ENCODE assay signal across 18 cellular contexts in genomic region chr11:128200467-128200866, GRCh38.
DNase-seq lines count a peak whose midpoint lies in the region; ATAC-seq lines count a peak whose summit lies in the region.
"Had no signal": no experiment of that assay in that cellular context is flagged by ENCODE, and none has a peak within 500 bp of the region (broad histone marks: within the 10 kb centered on the region; RNA-seq: fewer than 3 reads in every experiment).

No MANE protein-coding gene starts in this region.

- no peaks in the 10 kb centered on the region for H3K27me3 Mint-ChIP-seq in activated naive CD8-positive, alpha-beta T cell treated with anti-CD3 and anti-CD28 coated beads, Interleukin-2, amount 50 U/mL, for 24 hours
- H3K27me3 Mint-ChIP-seq in activated naive CD8-positive, alpha-beta T cell treated with anti-CD3 and anti-CD28 coated beads for 36 hours: no peaks in the 10 kb centered on the region
- peaks cover 0 to 3% (median 2%) of the 10 kb centered on the region in 3 donors for H3K27me3 Mint-ChIP-seq in immature natural killer cell (ENCODE audit: low read depth in 3 of 3)
- H3K27me3 Mint-ChIP-seq in natural killer cell treated with Interleukin-12 subunit alpha and Interleukin-12 subunit beta and Interleukin-15 and Interleukin-18, amount 100 ng/mL, for 72 hours: no peaks in the 10 kb centered on the region
- H3K27me3 Mint-ChIP-seq: CD4-positive, CD25-positive, alpha-beta regulatory T cell; CD8-positive, alpha-beta memory T cell had no signal

- peaks cover 3% of the 10 kb centered on the region for H3K9me3 Mint-ChIP-seq in activated naive CD8-positive, alpha-beta T cell treated with anti-CD3 and anti-CD28 coated beads, Interleukin-2, amount 50 U/mL, for 24 hours
- H3K9me3 Mint-ChIP-seq in activated naive CD8-positive, alpha-beta T cell treated with anti-CD3 and anti-CD28 coated beads for 36 hours: no peaks in the 10 kb centered on the region
- no peaks in the 10 kb centered on the region for H3K9me3 Mint-ChIP-seq in immature natural killer cell
- no peaks in the 10 kb centered on the region for H3K9me3 Mint-ChIP-seq in natural killer cell treated with Interleukin-12 subunit alpha and Interleukin-12 subunit beta and Interleukin-15 and Interleukin-18, amount 100 ng/mL, for 72 hours
- H3K9me3 Mint-ChIP-seq in stimulated activated effector memory CD8-positive, alpha-beta T cell treated with anti-CD3 and anti-CD28 coated beads, Interleukin-12 subunit alpha, Interleukin-12 subunit beta, amount 100 ng/mL, for 72 hours: no peaks in the 10 kb centered on the region
- H3K9me3 Mint-ChIP-seq: CD4-positive, CD25-positive, alpha-beta regulatory T cell; CD8-positive, alpha-beta memory T cell; H9 had no signal

- no peak for ATAC-seq in activated naive CD8-positive, alpha-beta T cell treated with anti-CD3 and anti-CD28 coated beads, Interleukin-2, amount 50 U/mL, for 24 hours
- ATAC-seq in natural killer cell treated with Interleukin-12 subunit alpha and Interleukin-12 subunit beta and Interleukin-15 and Interleukin-18, amount 100 ng/mL, for 72 hours: no peak
- ATAC-seq in stimulated activated effector memory CD8-positive, alpha-beta T cell treated with anti-CD3 and anti-CD28 coated beads, Interleukin-12 subunit alpha, Interleukin-12 subunit beta, amount 100 ng/mL, for 72 hours: peak; percentile 20
- ATAC-seq: GM12878 had no signal

- peaks cover 43% of the 10 kb centered on the region for H3K4me1 Mint-ChIP-seq in activated naive CD8-positive, alpha-beta T cell treated with anti-CD3 and anti-CD28 coated beads, Interleukin-2, amount 50 U/mL, for 24 hours
- H3K4me1 Mint-ChIP-seq in activated naive CD8-positive, alpha-beta T cell treated with anti-CD3 and anti-CD28 coated beads for 36 hours: peaks cover 17% of the 10 kb centered on the region
- H3K4me1 Mint-ChIP-seq in immature natural killer cell: peaks cover 39 to 52% of the 10 kb centered on the region in 2 donors
- peaks cover 45 to 50% of the 10 kb centered on the region in 2 donors for H3K4me1 Mint-ChIP-seq in natural killer cell treated with Interleukin-12 subunit alpha and Interleukin-12 subunit beta and Interleukin-15 and Interleukin-18, amount 100 ng/mL, for 72 hours (ENCODE audit: low read depth in 2 of 2)
- peaks cover 34% of the 10 kb centered on the region for H3K4me1 Mint-ChIP-seq in stimulated activated effector memory CD8-positive, alpha-beta T cell treated with anti-CD3 and anti-CD28 coated beads, Interleukin-12 subunit alpha, Interleukin-12 subunit beta, amount 100 ng/mL, for 72 hours
- H3K4me1 Mint-ChIP-seq: H9 had no signal

- H3K4me3 Mint-ChIP-seq in activated naive CD8-positive, alpha-beta T cell treated with anti-CD3 and anti-CD28 coated beads, Interleukin-2, amount 50 U/mL, for 24 hours: no peak overlapping the region
- no peak overlapping the region for H3K4me3 Mint-ChIP-seq in activated naive CD8-positive, alpha-beta T cell treated with anti-CD3 and anti-CD28 coated beads for 36 hours
- H3K4me3 Mint-ChIP-seq in immature natural killer cell: peak overlapping the region; percentile 34 to 77 (median 61)
- H3K4me3 Mint-ChIP-seq in natural killer cell treated with Interleukin-12 subunit alpha and Interleukin-12 subunit beta and Interleukin-15 and Interleukin-18, amount 100 ng/mL, for 72 hours: peak overlapping the region; percentile 55
- H3K4me3 Mint-ChIP-seq in stimulated activated effector memory CD8-positive, alpha-beta T cell treated with anti-CD3 and anti-CD28 coated beads, Interleukin-12 subunit alpha, Interleukin-12 subunit beta, amount 100 ng/mL, for 72 hours: no peak overlapping the region
- H3K4me3 Mint-ChIP-seq: CD4-positive, CD25-positive, alpha-beta regulatory T cell; H9 had no signal

- no peaks in the 10 kb centered on the region for H3K36me3 Mint-ChIP-seq in activated naive CD8-positive, alpha-beta T cell treated with anti-CD3 and anti-CD28 coated beads, Interleukin-2, amount 50 U/mL, for 24 hours (ENCODE audit: low read depth)
- no peaks in the 10 kb centered on the region for H3K36me3 Mint-ChIP-seq in activated naive CD8-positive, alpha-beta T cell treated with anti-CD3 and anti-CD28 coated beads for 36 hours
- H3K36me3 Mint-ChIP-seq in immature natural killer cell: no peaks in the 10 kb centered on the region
- no peaks in the 10 kb centered on the region for H3K36me3 Mint-ChIP-seq in natural killer cell treated with Interleukin-12 subunit alpha and Interleukin-12 subunit beta and Interleukin-15 and Interleukin-18, amount 100 ng/mL, for 72 hours
- no peaks in the 10 kb centered on the region for H3K36me3 Mint-ChIP-seq in stimulated activated effector memory CD8-positive, alpha-beta T cell treated with anti-CD3 and anti-CD28 coated beads, Interleukin-12 subunit alpha, Interleukin-12 subunit beta, amount 100 ng/mL, for 72 hours
- H3K36me3 Mint-ChIP-seq: CD4-positive, CD25-positive, alpha-beta regulatory T cell; CD8-positive, alpha-beta memory T cell had no signal

- H3K27ac Mint-ChIP-seq in activated naive CD8-positive, alpha-beta T cell treated with anti-CD3 and anti-CD28 coated beads, Interleukin-2, amount 50 U/mL, for 24 hours: peak overlapping the region; percentile 55
- no peak overlapping the region for H3K27ac Mint-ChIP-seq in activated naive CD8-positive, alpha-beta T cell treated with anti-CD3 and anti-CD28 coated beads for 36 hours
- peak overlapping the region in 1 of 6 donors; percentile 21 for H3K27ac Mint-ChIP-seq in immature natural killer cell
- H3K27ac Mint-ChIP-seq in natural killer cell treated with Interleukin-12 subunit alpha and Interleukin-12 subunit beta and Interleukin-15 and Interleukin-18, amount 100 ng/mL, for 72 hours: peak overlapping the region; percentile 37 to 59
- H3K27ac Mint-ChIP-seq in stimulated activated effector memory CD8-positive, alpha-beta T cell treated with anti-CD3 and anti-CD28 coated beads, Interleukin-12 subunit alpha, Interleukin-12 subunit beta, amount 100 ng/mL, for 72 hours: no peak overlapping the region
- H3K27ac Mint-ChIP-seq: CD4-positive, CD25-positive, alpha-beta regulatory T cell; CD8-positive, alpha-beta memory T cell; H9 had no signal

- DNase-seq in activated naive CD8-positive, alpha-beta T cell treated with anti-CD3 and anti-CD28 coated beads, Interleukin-2, amount 50 U/mL, for 24 hours: no peak
- no peak for DNase-seq in activated naive CD8-positive, alpha-beta T cell treated with anti-CD3 and anti-CD28 coated beads for 36 hours
- DNase-seq in immature natural killer cell: peak in 1 of 3 donors; percentile 14
- no peak for DNase-seq in natural killer cell treated with Interleukin-12 subunit alpha and Interleukin-12 subunit beta and Interleukin-15 and Interleukin-18, amount 100 ng/mL, for 72 hours (ENCODE audit: low spot score)
- no peak for DNase-seq in stimulated activated effector memory CD8-positive, alpha-beta T cell treated with anti-CD3 and anti-CD28 coated beads, Interleukin-12 subunit alpha, Interleukin-12 subunit beta, amount 100 ng/mL, for 72 hours (ENCODE audit: low spot score in 2 of 2)
- no peak for DNase-seq in NCI-H1092 treated with DMSO at 0.1 percent for 48 hours (lab: John Stamatoyannopoulos, UW)
- no peak for DNase-seq in activated gamma-delta T cell (lab: John Stamatoyannopoulos, UW)
- DNase-seq: BE2C; C1 segment of cervical spinal cord; CD4-positive, CD25-positive, alpha-beta regulatory T cell; CD8-positive, alpha-beta memory T cell; COR-L47; DMS 273 treated with DMSO at 0.1 percent for 48 hours; DMS53; DND-41; EL; H9 had no signal

Comparison
In these comparisons a context has a peak if more than half of its experiments do, and no peak if none do; other contexts are left out.
1. H3K27ac Mint-ChIP-seq: peak in activated naive CD8-positive, alpha-beta T cell treated with anti-CD3 and anti-CD28 coated beads, Interleukin-2, amount 50 U/mL, for 24 hours (single experiment) and natural killer cell treated with Interleukin-12 subunit alpha and Interleukin-12 subunit beta and Interleukin-15 and Interleukin-18, amount 100 ng/mL, for 72 hours (2 of 2); none in activated naive CD8-positive, alpha-beta T cell treated with anti-CD3 and anti-CD28 coated beads for 36 hours (single experiment) and stimulated activated effector memory CD8-positive, alpha-beta T cell treated with anti-CD3 and anti-CD28 coated beads, Interleukin-12 subunit alpha, Interleukin-12 subunit beta, amount 100 ng/mL, for 72 hours (single experiment).
2. H3K4me3 Mint-ChIP-seq: peak in immature natural killer cell (5 of 5) and natural killer cell treated with Interleukin-12 subunit alpha and Interleukin-12 subunit beta and Interleukin-15 and Interleukin-18, amount 100 ng/mL, for 72 hours (single experiment); none in activated naive CD8-positive, alpha-beta T cell treated with anti-CD3 and anti-CD28 coated beads, Interleukin-2, amount 50 U/mL, for 24 hours (single experiment), activated naive CD8-positive, alpha-beta T cell treated with anti-CD3 and anti-CD28 coated beads for 36 hours (single experiment) and stimulated activated effector memory CD8-positive, alpha-beta T cell treated with anti-CD3 and anti-CD28 coated beads, Interleukin-12 subunit alpha, Interleukin-12 subunit beta, amount 100 ng/mL, for 72 hours (single experiment).